Comparison of ENCODE assay signal across 9 cellular contexts in genomic region chr12:56931474-56931978, GRCh38. TPM values are rescaled to one million over a fixed set of nuclear protein-coding genes. Genes with fewer than 3 reads are reported as not detected.
DNase-seq lines count a peak whose midpoint lies in the region; ATAC-seq and TF ChIP-seq lines count a peak whose summit lies in the region.
"Had no signal": no experiment of that assay in that cellular context is flagged by ENCODE, and none has a peak within 500 bp of the region (broad histone marks: within the 10 kb centered on the region; RNA-seq: fewer than 3 reads in every experiment).

No MANE protein-coding gene starts in this region.

- TF ChIP-seq CTCF in foreskin keratinocyte (conservative IDR thresholded peaks at IDR 0.05), result no peak
- TF ChIP-seq CTCF in GM13977 (IDR thresholded peaks at IDR 0.05; ENCODE audit: extremely low read depth, insufficient read depth, missing control alignments), result no peak

- no peak overlapping the region for H3K4me3 ChIP-seq in effector memory CD4-positive, alpha-beta T cell (ENCODE audit: insufficient read depth, low read depth, low read length, poor library complexity, severe bottlenecking)

- no peaks in the 10 kb centered on the region for H3K36me3 ChIP-seq in effector memory CD4-positive, alpha-beta T cell (ENCODE audit: control insufficient read depth, insufficient read depth, low read length)

- H3K27me3 ChIP-seq in foreskin keratinocyte, result peaks cover 16% of the 10 kb centered on the region
- no peaks in the 10 kb centered on the region for H3K27me3 ChIP-seq in effector memory CD4-positive, alpha-beta T cell (replicated peaks; ENCODE audit: control insufficient read depth, insufficient read depth, low read length, poor library complexity, severe bottlenecking)

- in situ Hi-C loops in G401 (cut with HindIII; ENCODE audit: low sequenced_read_pairs), result no loop called here
- in situ Hi-C loops in GM13977 (cut with MboI; ENCODE audit: low pct_unique_long_range_greater_than_20kb, low sequenced_read_pairs, unreplicated experiment), result no loop called here

- H3K4me1 ChIP-seq in foreskin keratinocyte, result peaks cover 9% of the 10 kb centered on the region
- H3K4me1 ChIP-seq in effector memory CD4-positive, alpha-beta T cell (ENCODE audit: control insufficient read depth, insufficient read depth, low read length, poor library complexity, severe bottlenecking), result no peaks in the 10 kb centered on the region

- no peaks in the 10 kb centered on the region for H3K9me3 ChIP-seq in effector memory CD4-positive, alpha-beta T cell (ENCODE audit: control insufficient read depth, low read length)

- no peak for ATAC-seq in foreskin keratinocyte

- DNase-seq in activated naive CD4-positive, alpha-beta T cell treated with anti-CD3 and anti-CD28 coated beads, Interleukin-2, amount 50 U/mL, for 16 hours, result peak; percentile 23
- no peak for DNase-seq in activated naive CD4-positive, alpha-beta T cell treated with Interleukin-2 at 50 U/mL for 16 hours
- peak; percentile 18 for DNase-seq in RKO (ENCODE audit: low spot score)
- peak; percentile 34 to 62 for DNase-seq in foreskin keratinocyte
- peak; percentile 30 for DNase-seq in stromal cell of bone marrow (ENCODE audit: low read depth)
- DNase-seq in effector memory CD4-positive, alpha-beta T cell, result no peak
- no peak for DNase-seq in G401 (ENCODE audit: low spot score)
- DNase-seq in GM13977 (ENCODE audit: low spot score), result no peak

- H3K27ac ChIP-seq in foreskin keratinocyte, result no peak overlapping the region
- no peak overlapping the region for H3K27ac ChIP-seq in effector memory CD4-positive, alpha-beta T cell (ENCODE audit: insufficient read depth, low read length, poor library complexity, severe bottlenecking)

RNA-seq across cellular contexts. Expression of gene SDR9C7, which starts 2.7 kb away (rescaled TPM):
- total RNA-seq in foreskin keratinocyte, result 0.07 and 0.24 TPM in 2 replicates
- 0.09 TPM in 1 of 2 replicates, not detected in the other for polyA plus RNA-seq in foreskin keratinocyte
- total RNA-seq in G401 (2014; rRNA removed; shearing (Covaris generic)), result not detected in 2 replicates
- total RNA-seq: liver had no signal
- polyA plus RNA-seq: liver had no signal

RNA-seq across cellular contexts. Expression of gene RDH16, which starts 25.9 kb away (rescaled TPM):
- total RNA-seq in foreskin keratinocyte, result 0.07 TPM in 2 replicates
- polyA plus RNA-seq in foreskin keratinocyte, result 0.04 TPM in 1 of 2 replicates, not detected in the other
- total RNA-seq in G401 (2014; rRNA removed; shearing (Covaris generic)), result not detected in 2 replicates

Comparison
In these comparisons a context has a peak if more than half of its experiments do, and no peak if none do; other contexts are left out.
1. DNase-seq: peak in activated naive CD4-positive, alpha-beta T cell treated with anti-CD3 and anti-CD28 coated beads, Interleukin-2, amount 50 U/mL, for 16 hours (single experiment), RKO (single experiment), foreskin keratinocyte (2 of 2) and stromal cell of bone marrow (single experiment); none in activated naive CD4-positive, alpha-beta T cell treated with Interleukin-2 at 50 U/mL for 16 hours (single experiment), effector memory CD4-positive, alpha-beta T cell (0 of 3), G401 (single experiment) and GM13977 (single experiment).